Comparison of ENCODE assay signal across 8 cellular contexts in the genomic region with DNA sequence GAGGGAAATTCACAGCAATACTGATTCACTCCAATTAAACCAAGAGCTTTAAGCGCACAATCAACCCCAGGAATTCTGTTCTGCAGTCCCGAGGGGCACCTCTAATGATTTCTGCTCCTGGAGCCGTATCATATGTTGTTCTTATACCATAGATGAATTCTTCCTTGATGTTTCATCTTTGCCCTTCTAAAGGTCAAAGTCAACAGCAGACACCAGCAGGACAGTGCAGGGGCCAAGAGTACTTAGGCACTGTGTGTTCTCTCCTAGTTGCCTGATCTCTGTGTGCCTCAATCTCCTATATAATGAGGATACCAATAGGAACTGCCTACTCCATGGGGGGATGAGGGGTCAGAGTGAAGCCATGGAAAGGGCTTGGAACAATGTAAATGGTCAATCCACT. TPM values are rescaled to one million over a fixed set of nuclear protein-coding genes. Genes with fewer than 3 reads are reported as not detected.
"Had no signal": no experiment of that assay in that cellular context is flagged by ENCODE, and none has a peak within 500 bp of the region (broad histone marks: within the 10 kb centered on the region; RNA-seq: fewer than 3 reads in every experiment).

No MANE protein-coding gene starts in this region.

- DNase-seq: activated CD4-positive, alpha-beta memory T cell treated with anti-CD3 and anti-CD28 coated beads for 36 hours; activated naive CD8-positive, alpha-beta T cell treated with anti-CD3 and anti-CD28 coated beads, Interleukin-2, amount 10 ng/mL, durations not matched to agents 7 days and 5 days; activated T-cell treated with anti-CD3 and anti-CD28 coated beads, Interleukin-2, amount 50 U/mL, for 48 hours; anterior cingulate cortex; lower lobe of right lung; naive B cell; pancreas had no signal

- H3K9me3 ChIP-seq: lower lobe of right lung, pancreas had no signal

- H3K27ac ChIP-seq: lower lobe of right lung, pancreas, skin epidermis had no signal

- H3K4me3 ChIP-seq: lower lobe of right lung, pancreas, skin epidermis had no signal

- H3K36me3 ChIP-seq: lower lobe of right lung, pancreas had no signal

- ATAC-seq: lower lobe of right lung, pancreas had no signal

- H3K4me1 ChIP-seq: lower lobe of right lung had no signal

- H3K27me3 ChIP-seq: pancreas had no signal

RNA-seq across cellular contexts. Expression of a gene that starts 16.5 kb away (rescaled TPM):
- total RNA-seq: activated naive CD8-positive, alpha-beta T cell treated with anti-CD3 and anti-CD28 coated beads, Interleukin-2, amount 10 ng/mL, durations not matched to agents 7 days and 5 days had no signal
